9 cellular contexts compared by ENCODE assay signal in genomic region chr11:119567667-119568582, GRCh38.
DNase-seq lines count a peak whose midpoint lies in the region; ATAC-seq and TF ChIP-seq lines count a peak whose summit lies in the region.
"Had no signal": no experiment of that assay in that cellular context is flagged by ENCODE, and none has a peak within 500 bp of the region (broad histone marks: within the 10 kb centered on the region; RNA-seq: fewer than 3 reads in every experiment).

No MANE protein-coding gene starts in this region.

- H3K27me3 ChIP-seq in MM.1S (replicated peaks; ENCODE audit: insufficient read depth, low read length): no peaks in the 10 kb centered on the region; the same call in 1 of the 2 replicates

- H3K27ac Mint-ChIP-seq in stimulated activated memory B cell treated with anti-CD40 and anti-IgM and Interleukin-4, amounts not matched to agents 10 μg/mL and 1 μg/mL and 100 μg/mL, for 72 hours: no peak overlapping the region
- H3K27ac Mint-ChIP-seq: activated naive CD8-positive, alpha-beta T cell had no signal

- H3K4me2 ChIP-seq in MM.1S (ENCODE audit: low read depth, low read length): no peak overlapping the region

- ATAC-seq in GM21737 (IDR thresholded peaks at IDR 0.05; ENCODE audit: unreplicated experiment): peak; percentile 71
- ATAC-seq in stimulated activated memory B cell treated with anti-CD40 and anti-IgM and Interleukin-4, amounts not matched to agents 10 μg/mL and 1 μg/mL and 100 μg/mL, for 72 hours: peak; percentile 84
- ATAC-seq in activated CD4-positive, CD25-positive, alpha-beta regulatory T cell treated with anti-CD3 and anti-CD28 coated beads, Interleukin-2, amount 50 U/mL, for 24 hours: no peak

- no peak for TF ChIP-seq CTCF in AG09309 (IDR thresholded peaks at IDR 0.05; ENCODE audit: control insufficient read depth, insufficient read depth, low read depth, low read length, missing control alignments)
- no peak for TF ChIP-seq CTCF in fibroblast of pulmonary artery (IDR thresholded peaks at IDR 0.05; ENCODE audit: low read length, missing control alignments)
- TF ChIP-seq CTCF in MM.1S (IDR thresholded peaks at IDR 0.05; ENCODE audit: low read length): no peak

- H3K4me3 ChIP-seq in AG09309 (ENCODE audit: control insufficient read depth, low read depth, low read length): no peak overlapping the region
- H3K4me3 ChIP-seq in fibroblast of pulmonary artery (replicated peaks; ENCODE audit: low read depth, low read length): no peak overlapping the region
- H3K4me3 ChIP-seq in MM.1S (ENCODE audit: low read length): no peak overlapping the region

- H3K9ac ChIP-seq in MM.1S (ENCODE audit: low read length): no peak overlapping the region

- no peak overlapping the region for H3K27ac ChIP-seq in MM.1S (ENCODE audit: low read length)

- H3K9me3 ChIP-seq in MM.1S (replicated peaks; ENCODE audit: insufficient read depth, low read length): no peaks in the 10 kb centered on the region

- H3K79me2 ChIP-seq in MM.1S (ENCODE audit: low read length): no peaks in the 10 kb centered on the region

- DNase-seq in AG09309 (ENCODE audit: low read depth): peak; percentile 65
- peak; percentile 70 for DNase-seq in NCI-H345 (lab: John Stamatoyannopoulos, UW)
- DNase-seq in fibroblast of pulmonary artery (ENCODE audit: low read depth): peak; percentile 79
- no peak for DNase-seq in ureter (ENCODE audit: low spot score)
- no peak for DNase-seq in MM.1S

- H2AFZ ChIP-seq in MM.1S (ENCODE audit: low read length): no peak overlapping the region

- H3K36me3 Mint-ChIP-seq in stimulated activated memory B cell treated with anti-CD40 and anti-IgM and Interleukin-4, amounts not matched to agents 10 μg/mL and 1 μg/mL and 100 μg/mL, for 72 hours: no peaks in the 10 kb centered on the region

- no peaks in the 10 kb centered on the region for H3K36me3 ChIP-seq in MM.1S (replicated peaks; ENCODE audit: insufficient read depth, low read length)

- H3K4me3 Mint-ChIP-seq in stimulated activated memory B cell treated with anti-CD40 and anti-IgM and Interleukin-4, amounts not matched to agents 10 μg/mL and 1 μg/mL and 100 μg/mL, for 72 hours: no peak overlapping the region
- H3K4me3 Mint-ChIP-seq: activated naive CD8-positive, alpha-beta T cell had no signal

- H4K20me1 ChIP-seq in MM.1S (ENCODE audit: insufficient read depth, low read length): no peaks in the 10 kb centered on the region

- H3K9me3 Mint-ChIP-seq in stimulated activated memory B cell treated with anti-CD40 and anti-IgM and Interleukin-4, amounts not matched to agents 10 μg/mL and 1 μg/mL and 100 μg/mL, for 72 hours: peaks cover 8% of the 10 kb centered on the region

- H3K4me1 ChIP-seq in MM.1S (ENCODE audit: low read length): no peaks in the 10 kb centered on the region

- peaks cover 5% of the 10 kb centered on the region for H3K27me3 Mint-ChIP-seq in stimulated activated memory B cell treated with anti-CD40 and anti-IgM and Interleukin-4, amounts not matched to agents 10 μg/mL and 1 μg/mL and 100 μg/mL, for 72 hours

- H3K9me2 ChIP-seq in MM.1S (replicated peaks; ENCODE audit: insufficient read depth, low read length): no peaks in the 10 kb centered on the region

- H3F3A ChIP-seq in MM.1S (ENCODE audit: insufficient read depth, low read length): no peaks in the 10 kb centered on the region

- no peaks in the 10 kb centered on the region for H3K4me1 Mint-ChIP-seq in stimulated activated memory B cell treated with anti-CD40 and anti-IgM and Interleukin-4, amounts not matched to agents 10 μg/mL and 1 μg/mL and 100 μg/mL, for 72 hours

Comparison
In these comparisons a context has a peak if more than half of its experiments do, and no peak if none do; other contexts are left out.
1. DNase-seq: peak in AG09309 (single experiment), NCI-H345 (single experiment) and fibroblast of pulmonary artery (single experiment); none in ureter (single experiment) and MM.1S (single experiment).
2. ATAC-seq: peak in GM21737 (single experiment) and stimulated activated memory B cell treated with anti-CD40 and anti-IgM and Interleukin-4, amounts not matched to agents 10 μg/mL and 1 μg/mL and 100 μg/mL, for 72 hours (single experiment); none in activated CD4-positive, CD25-positive, alpha-beta regulatory T cell treated with anti-CD3 and anti-CD28 coated beads, Interleukin-2, amount 50 U/mL, for 24 hours (0 of 2).